Comparison of ENCODE assay signal across 1 cellular context in genomic region chr3:179652467-179653105, GRCh38.
TF ChIP-seq lines count a peak whose summit lies in the region.

Gene USP13, plus strand, starts transcription at chr3:179653040. Its CDS starts 186 bp downstream, at chr3:179653226.

TF ChIP-seq in HEK293, 187 proteins besides CTCF, POLR2A, EP300 and RAD21 (continued from another document):
- no peak for TF ChIP-seq PRDM2 (tag by site-specific recombination; IDR thresholded peaks at IDR 0.05; ENCODE audit: borderline replicate concordance)
- TF ChIP-seq ZNF214 (tag by site-specific recombination; IDR thresholded peaks at IDR 0.05; ENCODE audit: borderline replicate concordance), result no peak
- TF ChIP-seq REST (tag by site-specific recombination; IDR thresholded peaks at IDR 0.05), result no peak
- TF ChIP-seq MEIS1 (CRISPR knock-in tag; IDR thresholded peaks at IDR 0.05; ENCODE audit: borderline replicate concordance), result no peak
- no peak for TF ChIP-seq ZNF18 (tag by site-specific recombination; IDR thresholded peaks at IDR 0.05)
- TF ChIP-seq SP3 (tag by site-specific recombination; IDR thresholded peaks at IDR 0.05), result peak; percentile 25; the same call in 1 of the 2 replicates
- no peak for TF ChIP-seq ZNF513 (tag by site-specific recombination; IDR thresholded peaks at IDR 0.05)
- no peak for TF ChIP-seq ZNF510 (tag by site-specific recombination; IDR thresholded peaks at IDR 0.05; ENCODE audit: insufficient replicate concordance)
- TF ChIP-seq ZBTB48 (tag by site-specific recombination; IDR thresholded peaks at IDR 0.05), result no peak
- TF ChIP-seq ZNF514 (tag by site-specific recombination; IDR thresholded peaks at IDR 0.05), result no peak
- no peak for TF ChIP-seq ZNF670 (tag by site-specific recombination; IDR thresholded peaks at IDR 0.05; ENCODE audit: low read depth)
- TF ChIP-seq ZNF140 (tag by site-specific recombination; IDR thresholded peaks at IDR 0.05), result no peak
- TF ChIP-seq ZNF416 (tag by site-specific recombination; IDR thresholded peaks at IDR 0.05), result no peak
- no peak for TF ChIP-seq ZBTB21 (tag by site-specific recombination; IDR thresholded peaks at IDR 0.05)
- TF ChIP-seq ZNF658 (tag by site-specific recombination; IDR thresholded peaks at IDR 0.05), result no peak
- no peak for TF ChIP-seq ZNF202 (tag by site-specific recombination; IDR thresholded peaks at IDR 0.05; ENCODE audit: borderline replicate concordance)
- no peak for TF ChIP-seq ZNF488 (tag by site-specific recombination; IDR thresholded peaks at IDR 0.05)
- no peak for TF ChIP-seq SCRT2 (tag by site-specific recombination; IDR thresholded peaks at IDR 0.05)
- TF ChIP-seq ZNF610 (tag by site-specific recombination; IDR thresholded peaks at IDR 0.05; ENCODE audit: borderline replicate concordance), result no peak
- TF ChIP-seq BCL11B (tag by site-specific recombination; IDR thresholded peaks at IDR 0.05; ENCODE audit: low read depth), result no peak
- TF ChIP-seq BCL11A (tag by site-specific recombination; IDR thresholded peaks at IDR 0.05; ENCODE audit: low read depth), result no peak
- no peak for TF ChIP-seq ZNF121 (tag by site-specific recombination; IDR thresholded peaks at IDR 0.05)
- no peak for TF ChIP-seq ZNF2 (tag by site-specific recombination; IDR thresholded peaks at IDR 0.05)
- no peak for TF ChIP-seq ZNF48 (tag by site-specific recombination; IDR thresholded peaks at IDR 0.05)
- TF ChIP-seq ZNF791 (tag by site-specific recombination; IDR thresholded peaks at IDR 0.05), result no peak
- TF ChIP-seq ZFP37 (tag by site-specific recombination; IDR thresholded peaks at IDR 0.05), result no peak
- TF ChIP-seq IKZF3 (tag by site-specific recombination; IDR thresholded peaks at IDR 0.05), result peak; percentile 55; the same call in 1 of the 2 replicates
- TF ChIP-seq ZNF548 (tag by site-specific recombination; IDR thresholded peaks at IDR 0.05), result no peak
- TF ChIP-seq ZBTB10 (tag by site-specific recombination; IDR thresholded peaks at IDR 0.05), result no peak
- 0 out of 2 replicates have a peak, but pooled peaks have one; percentile 15 for TF ChIP-seq ZNF660 (tag by site-specific recombination; IDR thresholded peaks at IDR 0.05)
- TF ChIP-seq ZNF571 (tag by site-specific recombination; IDR thresholded peaks at IDR 0.05), result no peak
- no peak for TF ChIP-seq ZNF169 (tag by site-specific recombination; IDR thresholded peaks at IDR 0.05)
